In the genomic region with DNA sequence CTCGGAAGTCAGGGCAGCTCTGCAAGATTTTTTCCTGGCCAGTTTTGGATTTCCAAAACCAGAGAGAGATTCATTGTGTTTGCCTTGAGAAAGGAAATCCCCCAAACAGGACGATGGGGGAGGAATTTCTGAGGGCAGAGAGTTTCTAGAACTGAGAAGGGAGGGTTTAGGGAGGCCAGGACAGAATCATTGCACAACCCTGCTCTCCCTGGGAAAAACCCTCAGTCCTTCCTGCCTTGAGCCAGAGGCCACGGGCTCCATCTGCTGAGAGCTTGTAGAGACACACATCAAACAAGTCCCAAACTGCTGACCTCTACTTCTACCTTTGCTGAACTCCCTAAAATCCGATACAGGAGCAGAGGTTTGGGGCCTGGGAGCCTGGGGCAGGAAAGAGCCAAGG, we compare ENCODE assay signal across 8 cellular contexts.
DNase-seq lines count a peak whose midpoint lies in the region; ATAC-seq and TF ChIP-seq lines count a peak whose summit lies in the region.

No MANE protein-coding gene starts in this region.

- H3K27ac Mint-ChIP-seq in activated CD8-positive, alpha-beta T cell treated with anti-CD3 and anti-CD28 coated beads for 36 hours = no peak overlapping the region
- H3K27ac Mint-ChIP-seq in activated CD8-positive, alpha-beta T cell treated with anti-CD3 and anti-CD28 coated beads, Interleukin-2, amount 10 ng/mL, durations not matched to agents 7 days and 5 days = no peak overlapping the region

- no peaks in the 10 kb centered on the region for H3K9me3 Mint-ChIP-seq in activated CD8-positive, alpha-beta T cell treated with anti-CD3 and anti-CD28 coated beads for 36 hours
- H3K9me3 Mint-ChIP-seq in activated CD8-positive, alpha-beta T cell treated with anti-CD3 and anti-CD28 coated beads, Interleukin-2, amount 10 ng/mL, durations not matched to agents 7 days and 5 days (ENCODE audit: insufficient read depth) = no peaks in the 10 kb centered on the region

- POLR2A ChIA-PET in activated CD8-positive, alpha-beta T cell treated with anti-CD3 and anti-CD28 coated beads for 36 hours (lab: Charles Lee) = no interaction called here
- POLR2A ChIA-PET in activated CD8-positive, alpha-beta T cell treated with anti-CD3 and anti-CD28 coated beads, Interleukin-2, amount 10 ng/mL, durations not matched to agents 7 days and 5 days (lab: Charles Lee) = no interaction called here

- peak; percentile 5 for DNase-seq in activated CD8-positive, alpha-beta T cell treated with anti-CD3 and anti-CD28 coated beads for 36 hours
- DNase-seq in activated CD8-positive, alpha-beta T cell treated with anti-CD3 and anti-CD28 coated beads, Interleukin-2, amount 10 ng/mL, durations not matched to agents 7 days and 5 days = no peak
- peak; percentile 63 for DNase-seq in MV-4-11 (lab: John Stamatoyannopoulos, UW)
- DNase-seq in dermis microvascular lymphatic vessel endothelial cell (ENCODE audit: low read depth in 2 of 2) = peak; percentile 85 to 91
- DNase-seq in lung microvascular endothelial cell (ENCODE audit: low read depth in 2 of 2) = peak; percentile 90 to 94
- no peak for DNase-seq in NAMALWA (ENCODE audit: low spot score)
- DNase-seq in NCI-H2029 (lab: John Stamatoyannopoulos, UW) = no peak
- DNase-seq in stimulated activated CD4-positive, alpha-beta T cell treated with anti-CD3 and anti-CD28 coated beads, Interleukin-4, amount 100 ng/mL, for 4 hours = no peak

- no peaks in the 10 kb centered on the region for H3K36me3 Mint-ChIP-seq in activated CD8-positive, alpha-beta T cell treated with anti-CD3 and anti-CD28 coated beads for 36 hours (ENCODE audit: low read depth)
- H3K36me3 Mint-ChIP-seq in activated CD8-positive, alpha-beta T cell treated with anti-CD3 and anti-CD28 coated beads, Interleukin-2, amount 10 ng/mL, durations not matched to agents 7 days and 5 days (ENCODE audit: low read depth) = no peaks in the 10 kb centered on the region

- H3K27me3 Mint-ChIP-seq in activated CD8-positive, alpha-beta T cell treated with anti-CD3 and anti-CD28 coated beads for 36 hours = peaks cover 24% of the 10 kb centered on the region
- H3K27me3 Mint-ChIP-seq in activated CD8-positive, alpha-beta T cell treated with anti-CD3 and anti-CD28 coated beads, Interleukin-2, amount 10 ng/mL, durations not matched to agents 7 days and 5 days (ENCODE audit: low read depth) = peaks cover 8% of the 10 kb centered on the region

- no peaks in the 10 kb centered on the region for H3K4me1 Mint-ChIP-seq in activated CD8-positive, alpha-beta T cell treated with anti-CD3 and anti-CD28 coated beads for 36 hours (ENCODE audit: low read depth)
- no peaks in the 10 kb centered on the region for H3K4me1 Mint-ChIP-seq in activated CD8-positive, alpha-beta T cell treated with anti-CD3 and anti-CD28 coated beads, Interleukin-2, amount 10 ng/mL, durations not matched to agents 7 days and 5 days (ENCODE audit: low read depth)

- ATAC-seq in activated CD8-positive, alpha-beta T cell treated with anti-CD3 and anti-CD28 coated beads for 36 hours = no peak
- no peak for ATAC-seq in activated CD8-positive, alpha-beta T cell treated with anti-CD3 and anti-CD28 coated beads, Interleukin-2, amount 10 ng/mL, durations not matched to agents 7 days and 5 days

- no peak overlapping the region for H3K4me3 Mint-ChIP-seq in activated CD8-positive, alpha-beta T cell treated with anti-CD3 and anti-CD28 coated beads for 36 hours
- H3K4me3 Mint-ChIP-seq in activated CD8-positive, alpha-beta T cell treated with anti-CD3 and anti-CD28 coated beads, Interleukin-2, amount 10 ng/mL, durations not matched to agents 7 days and 5 days = no peak overlapping the region

- intact Hi-C loops in activated CD8-positive, alpha-beta T cell treated with anti-CD3 and anti-CD28 coated beads for 36 hours (cut with micrococcal nuclease) = no loop called here

- CTCF ChIA-PET in activated CD8-positive, alpha-beta T cell treated with anti-CD3 and anti-CD28 coated beads for 36 hours (lab: Charles Lee) = interaction anchor here (1.2 kb wide), 1 partner anchor 30 kb away, joined by 3 read pairs; no protein-coding TSS in a partner anchor
- CTCF ChIA-PET in activated CD8-positive, alpha-beta T cell treated with anti-CD3 and anti-CD28 coated beads, Interleukin-2, amount 10 ng/mL, durations not matched to agents 7 days and 5 days (lab: Charles Lee) = no interaction called here

- TF ChIP-seq CTCF in activated CD8-positive, alpha-beta T cell treated with anti-CD3 and anti-CD28 coated beads for 36 hours (IDR thresholded peaks at IDR 0.05) = no peak

Comparison
In these comparisons a context has a peak if more than half of its experiments do, and no peak if none do; other contexts are left out.
1. DNase-seq: peak in activated CD8-positive, alpha-beta T cell treated with anti-CD3 and anti-CD28 coated beads for 36 hours (single experiment), MV-4-11 (single experiment), dermis microvascular lymphatic vessel endothelial cell (2 of 2) and lung microvascular endothelial cell (2 of 2); none in activated CD8-positive, alpha-beta T cell treated with anti-CD3 and anti-CD28 coated beads, Interleukin-2, amount 10 ng/mL, durations not matched to agents 7 days and 5 days (single experiment), NAMALWA (single experiment), NCI-H2029 (single experiment) and stimulated activated CD4-positive, alpha-beta T cell treated with anti-CD3 and anti-CD28 coated beads, Interleukin-4, amount 100 ng/mL, for 4 hours (0 of 2).